In the genomic region with DNA sequence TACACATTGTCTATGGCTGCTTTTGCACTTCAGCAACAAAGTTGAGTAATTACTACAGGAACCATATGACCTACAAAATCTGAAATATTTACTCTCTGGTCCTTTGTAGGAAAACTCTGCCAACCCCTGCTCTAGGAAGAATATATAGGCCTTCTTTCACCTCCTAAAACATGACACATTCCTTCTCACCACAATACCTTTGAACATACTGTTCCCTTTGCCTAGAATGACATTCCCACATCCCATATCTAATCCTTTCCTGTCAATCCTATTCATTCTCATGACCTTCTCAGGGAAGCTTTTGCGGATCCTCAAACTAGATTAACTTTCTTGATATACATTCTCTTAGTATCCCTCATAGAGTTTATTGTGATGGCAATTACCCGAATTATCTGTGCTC, we compare ENCODE assay signal across 29 cellular contexts.
"Had no signal": no experiment of that assay in that cellular context is flagged by ENCODE, and none has a peak within 500 bp of the region (broad histone marks: within the 10 kb centered on the region; RNA-seq: fewer than 3 reads in every experiment).

No MANE protein-coding gene starts in this region.

- H3K9me3 ChIP-seq: body of pancreas, esophagus squamous epithelium, gastrocnemius medialis, heart left ventricle had no signal

- DNase-seq: activated CD4-positive, alpha-beta memory T cell treated with anti-CD3 and anti-CD28 coated beads for 36 hours; activated CD4-positive, alpha-beta T cell treated with anti-CD3 and anti-CD28 coated beads for 36 hours; activated CD4-positive, alpha-beta T cell treated with anti-CD3 and anti-CD28 coated beads, Interleukin-2, amount 10 ng/mL, durations not matched to agents 24 days and 14 days; activated CD4-positive, CD25-positive, alpha-beta regulatory T cell; activated CD4-positive, CD25-positive, alpha-beta regulatory T cell treated with anti-CD3 and anti-CD28 coated beads, Interleukin-2, amount 50 U/mL, for 72 hours; activated CD8-positive, alpha-beta memory T cell treated with anti-CD3 and anti-CD28 coated beads, Interleukin-2, amount 10 ng/mL, durations not matched to agents 7 days and 5 days; activated CD8-positive, alpha-beta memory T cell treated with anti-CD3 and anti-CD28 coated beads, Interleukin-2, amount 50 U/mL, for 4 hours; activated CD8-positive, alpha-beta T cell treated with anti-CD3 and anti-CD28 coated beads, Interleukin-2, amount 10 ng/mL, durations not matched to agents 7 days and 5 days; activated gamma-delta T cell; activated naive CD4-positive, alpha-beta T cell; activated naive CD4-positive, alpha-beta T cell treated with anti-CD3 and anti-CD28 coated beads, Interleukin-2, amount 10 ng/mL, durations not matched to agents 7 days and 5 days; activated T-cell treated with anti-CD3 and anti-CD28 coated beads, Interleukin-2, amount 50 U/mL, for 1 hour; activated T-cell treated with anti-CD3 and anti-CD28 coated beads, Interleukin-2, amount 50 U/mL, for 48 hours; amygdala; aorta; body of pancreas; caudate nucleus; cortex of kidney; dermis blood vessel endothelial cell; effector CD4-positive, alpha-beta T cell; effector memory CD8-positive, alpha-beta T cell; esophagus squamous epithelium; foreskin keratinocyte; gastrocnemius medialis; glutamatergic neuron; heart left ventricle; hypothalamus; T-helper 2 cell had no signal

- H3K4me3 ChIP-seq: body of pancreas, esophagus squamous epithelium, gastrocnemius medialis, heart left ventricle had no signal

- H3K4me1 ChIP-seq: body of pancreas, esophagus squamous epithelium, foreskin keratinocyte, gastrocnemius medialis, heart left ventricle had no signal

- H3K27ac ChIP-seq: body of pancreas, epithelial cell of prostate, esophagus squamous epithelium, foreskin keratinocyte, gastrocnemius medialis, heart left ventricle had no signal
